24 cellular contexts compared by ENCODE assay signal in genomic region chr1:118688891-118689290, GRCh38.
"Had no signal": no experiment of that assay in that cellular context is flagged by ENCODE, and none has a peak within 500 bp of the region (broad histone marks: within the 10 kb centered on the region; RNA-seq: fewer than 3 reads in every experiment).

No MANE protein-coding gene starts in this region.

- H3K27ac ChIP-seq: coronary artery, heart left ventricle, neutrophil, psoas muscle, spleen, stomach, thoracic aorta, transverse colon had no signal

- DNase-seq: cerebellar nuclear complex; effector CD4-positive, alpha-beta T cell; endodermal cell; erythroblast; foreskin melanocyte; heart left ventricle; hypothalamus; islet precursor cell; mucosa of descending colon; naive thymus-derived CD8-positive, alpha-beta T cell; psoas muscle; spleen; stimulated activated CD4-positive, alpha-beta T cell treated with anti-CD3 and anti-CD28 coated beads, Interleukin-15, amount 100 ng/mL, for 24 hours; stimulated activated CD4-positive, alpha-beta T cell treated with anti-CD3 and anti-CD28 coated beads, Interleukin-1b, Interleukin-23, amount 100 ng/mL, for 48 hours; stimulated activated CD4-positive, alpha-beta T cell treated with anti-CD3 and anti-CD28 coated beads, Interleukin-4, amount 100 ng/mL, for 24 hours; stimulated activated naive B cell treated with anti-CD40 and anti-IgM and Interleukin-4, amounts not matched to agents 10 μg/mL and 1 μg/mL and 100 μg/mL, for 72 hours; stomach; substantia nigra; transverse colon had no signal

- FAIRE-seq: endothelial cell of umbilical vein had no signal

- H3K4me1 ChIP-seq: heart left ventricle, psoas muscle, spleen, stomach, transverse colon had no signal

- ATAC-seq: heart left ventricle; left lobe of liver; mucosa of descending colon; naive thymus-derived CD8-positive, alpha-beta T cell; psoas muscle; stimulated activated naive B cell treated with anti-CD40 and anti-IgM and Interleukin-4, amounts not matched to agents 10 μg/mL and 1 μg/mL and 100 μg/mL, for 72 hours had no signal

- H3K4me3 ChIP-seq: coronary artery, heart left ventricle, mucosa of descending colon, psoas muscle, spleen, stomach, thoracic aorta, transverse colon had no signal

- H3K36me3 ChIP-seq: heart left ventricle, neutrophil, spleen, stomach, thoracic aorta, transverse colon had no signal

- H3K27me3 ChIP-seq: heart left ventricle, neutrophil, spleen, stomach, transverse colon had no signal

- H3K9me3 ChIP-seq: heart left ventricle, mucosa of descending colon, neutrophil, psoas muscle, spleen, stomach, thoracic aorta, transverse colon had no signal
